Comparison of ENCODE assay signal across 1 cellular context in the genomic region with DNA sequence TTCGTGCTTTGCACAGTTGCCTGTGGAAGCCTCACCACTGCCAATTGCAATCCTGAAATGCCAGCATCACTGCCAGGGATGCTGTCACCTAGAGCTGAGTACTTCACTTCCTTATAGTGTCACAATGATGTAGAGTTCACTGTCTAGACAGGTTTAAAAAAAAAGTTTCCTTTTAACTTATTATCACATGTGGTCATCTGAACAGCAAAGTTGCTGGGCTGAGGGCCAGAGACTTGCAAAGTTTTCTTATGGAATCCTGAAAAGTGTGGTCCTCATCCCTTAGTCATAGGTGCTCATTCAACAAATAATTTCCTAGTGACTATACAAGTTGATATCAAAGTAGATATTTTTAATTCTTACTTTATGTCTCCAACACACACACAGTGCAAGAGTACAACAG.
TF ChIP-seq lines count a peak whose summit lies in the region.

No MANE protein-coding gene starts in this region.

TF ChIP-seq in IMR-90, 13 proteins besides CTCF, POLR2A, EP300 and RAD21 (continued from another document):
- TF ChIP-seq SMC3 (IDR thresholded peaks at IDR 0.05; ENCODE audit: low read depth, low read length), result no peak
- TF ChIP-seq USF2 (IDR thresholded peaks at IDR 0.05; ENCODE audit: low read depth, low read length), result no peak
- TF ChIP-seq MXI1 (IDR thresholded peaks at IDR 0.05; ENCODE audit: borderline replicate concordance, low read depth, low read length), result no peak
- TF ChIP-seq CEBPB (IDR thresholded peaks at IDR 0.05; ENCODE audit: low read depth, low read length), result no peak
- TF ChIP-seq ELK1 (IDR thresholded peaks at IDR 0.05; ENCODE audit: borderline replicate concordance, low read depth, low read length), result no peak
- no peak for TF ChIP-seq NFE2L2 (IDR thresholded peaks at IDR 0.05; ENCODE audit: low read depth, low read length)
- no peak for TF ChIP-seq RCOR1 (IDR thresholded peaks at IDR 0.05; ENCODE audit: insufficient replicate concordance, low read length)
- TF ChIP-seq RFX5 (IDR thresholded peaks at IDR 0.05; ENCODE audit: low read depth, low read length), result no peak
- TF ChIP-seq CHD1 (IDR thresholded peaks at IDR 0.05; ENCODE audit: low read depth, low read length), result no peak
TF ChIP-seq in IMR-90: peak in this region for 0.
